13 cellular contexts compared by ENCODE assay signal in the genomic region with DNA sequence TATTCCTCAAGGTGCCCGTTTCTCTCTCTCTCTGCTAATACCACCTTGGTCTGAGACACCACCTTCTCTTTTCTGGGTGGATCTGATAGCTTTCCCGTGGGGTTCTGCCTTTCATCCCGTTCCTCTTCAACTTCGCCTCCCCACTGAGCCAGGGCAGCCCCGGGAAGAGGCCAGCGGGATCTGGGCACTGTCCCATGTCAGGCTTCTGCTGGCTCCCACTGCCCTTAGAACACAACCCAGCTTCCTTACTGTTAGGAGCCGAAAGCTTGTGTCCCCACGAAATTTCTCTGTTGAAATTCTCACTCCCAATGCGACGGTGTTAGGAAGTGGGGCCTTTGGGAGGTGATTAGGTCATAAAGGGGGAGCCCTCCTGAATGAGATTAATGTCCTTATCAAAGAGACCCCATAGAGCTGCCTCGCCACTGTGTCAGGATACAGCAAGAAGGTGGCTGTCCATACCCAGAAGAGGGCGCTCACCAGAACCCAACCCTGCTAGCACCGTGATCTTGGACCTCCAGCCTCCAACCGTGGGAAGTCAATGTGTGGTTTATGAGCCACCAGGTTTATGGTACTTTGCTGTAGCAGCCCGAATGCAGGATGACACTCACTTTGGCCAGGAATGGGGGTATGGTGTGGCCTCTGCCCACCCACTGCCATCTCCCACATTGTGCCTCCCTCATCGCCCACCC.
"Had no signal": no experiment of that assay in that cellular context is flagged by ENCODE, and none has a peak within 500 bp of the region (broad histone marks: within the 10 kb centered on the region; RNA-seq: fewer than 3 reads in every experiment).

No MANE protein-coding gene starts in this region.

- H3K4me3 ChIP-seq: breast epithelium, esophagus muscularis mucosa, lower lobe of right lung had no signal

- H3K36me3 ChIP-seq: breast epithelium, esophagus muscularis mucosa, lower lobe of right lung had no signal

- H3K27me3 ChIP-seq: breast epithelium, esophagus muscularis mucosa had no signal

- H3K9me3 ChIP-seq: breast epithelium, esophagus muscularis mucosa, lower lobe of right lung had no signal

- H2AFZ ChIP-seq: parathyroid adenoma had no signal

- H3K9me3 Mint-ChIP-seq: naive B cell; stimulated activated naive CD8-positive, alpha-beta T cell treated with anti-CD3 and anti-CD28 coated beads, Interleukin-15, Interleukin-2, amounts not matched to agents 100 ng/mL and 50 ng/mL, for 24 hours had no signal

- H3K79me2 ChIP-seq: parathyroid adenoma had no signal

- H3K4me1 ChIP-seq: breast epithelium, lower lobe of right lung, parathyroid adenoma had no signal

- DNase-seq: activated CD4-positive, alpha-beta T cell treated with anti-CD3 and anti-CD28 coated beads, Interleukin-2, amount 50 U/mL, for 4 hours; activated effector memory CD4-positive, alpha-beta T cell treated with anti-CD3 and anti-CD28 coated beads, Interleukin-2, amount 50 U/mL, for 16 hours; activated T-cell treated with anti-CD3 and anti-CD28 coated beads, Interleukin-2, amount 50 U/mL, for 1 hour; aorta; left cardiac atrium; lower lobe of right lung; naive B cell; stimulated activated CD4-positive, alpha-beta T cell treated with anti-CD3 and anti-CD28 coated beads, Interleukin-4, amount 100 ng/mL, for 1 hour; stimulated activated CD8-positive, alpha-beta memory T cell treated with anti-CD3 and anti-CD28 coated beads, Interleukin-4, amount 100 ng/mL, for 48 hours had no signal

- H3K27ac Mint-ChIP-seq: stimulated activated naive CD8-positive, alpha-beta T cell treated with anti-CD3 and anti-CD28 coated beads, Interleukin-15, Interleukin-2, amounts not matched to agents 100 ng/mL and 50 ng/mL, for 24 hours had no signal

- H3K27ac ChIP-seq: breast epithelium, esophagus muscularis mucosa, lower lobe of right lung, parathyroid adenoma had no signal

- H3K27me3 Mint-ChIP-seq: naive B cell; stimulated activated naive CD8-positive, alpha-beta T cell treated with anti-CD3 and anti-CD28 coated beads, Interleukin-15, Interleukin-2, amounts not matched to agents 100 ng/mL and 50 ng/mL, for 24 hours had no signal

- H3K4me3 Mint-ChIP-seq: stimulated activated naive CD8-positive, alpha-beta T cell treated with anti-CD3 and anti-CD28 coated beads, Interleukin-15, Interleukin-2, amounts not matched to agents 100 ng/mL and 50 ng/mL, for 24 hours had no signal

- H3K9ac ChIP-seq: parathyroid adenoma had no signal
